15 cellular contexts compared by ENCODE assay signal in the genomic region with DNA sequence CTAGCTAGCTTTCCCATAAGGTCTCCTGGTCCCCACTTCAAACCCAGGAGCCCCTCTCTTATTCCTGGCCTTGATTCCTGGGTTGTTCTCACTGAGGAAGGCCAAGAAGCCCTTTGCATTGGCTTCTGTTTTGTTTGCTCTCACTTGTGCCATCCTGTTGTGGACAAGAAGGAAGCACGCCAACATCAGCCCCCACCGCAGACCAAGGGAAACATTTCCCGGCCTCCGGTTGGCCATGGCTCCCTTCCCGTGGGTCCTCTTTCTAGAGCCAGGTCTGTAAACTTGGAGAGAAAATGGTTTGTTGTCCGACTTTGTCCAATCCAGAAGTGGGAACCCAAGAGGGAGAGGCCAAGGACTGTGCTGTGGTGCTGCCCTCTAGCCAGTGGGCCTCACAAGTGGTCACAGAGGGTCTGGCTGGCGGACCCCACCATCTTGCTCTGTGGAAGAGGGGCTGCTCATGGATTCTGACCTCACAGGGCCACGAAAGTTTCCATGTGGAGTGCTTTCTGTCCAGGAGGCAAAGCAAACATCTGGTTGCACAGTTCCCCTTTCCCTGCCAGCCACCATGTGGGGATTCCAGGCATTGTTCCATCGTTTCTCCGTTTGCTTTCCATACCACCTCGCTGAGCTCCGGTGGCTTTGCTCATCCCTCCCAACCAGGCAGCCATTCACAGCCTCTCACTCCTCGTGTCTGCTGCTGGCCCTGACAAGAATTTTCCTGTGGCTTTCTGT. TPM values are rescaled to one million over a fixed set of nuclear protein-coding genes. Genes with fewer than 3 reads are reported as not detected.
DNase-seq lines count a peak whose midpoint lies in the region; TF ChIP-seq lines count a peak whose summit lies in the region.
"Had no signal": no experiment of that assay in that cellular context is flagged by ENCODE, and none has a peak within 500 bp of the region (broad histone marks: within the 10 kb centered on the region; RNA-seq: fewer than 3 reads in every experiment).

No MANE protein-coding gene starts in this region.

- WGBS in prostate gland, result 49% methylated on average over 13 of the region's 13 CpGs

- no peaks in the 10 kb centered on the region for H3K9me3 ChIP-seq in prostate gland
- H3K9me3 ChIP-seq: BLaER1 treated with 17β-estradiol and CSF1 and Interleukin-3, amounts not matched to agents 10 nM and 100 nM had no signal

- DNase-seq in AG10803 (ENCODE audit: low read depth) (peak; percentile 58), GM04504 (ENCODE audit: low read depth) (peak; percentile 9), fibroblast of peridontal ligament (ENCODE audit: extremely low read depth) (peak; percentile 36), prostate gland (ENCODE audit: low spot score) (peak; percentile 79), occipital lobe (lab: John Stamatoyannopoulos, UW) (no peak), HEK293T (ENCODE audit: extremely low spot score) (no peak)
- no peak for DNase-seq in activated CD8-positive, alpha-beta memory T cell treated with anti-CD3 and anti-CD28 coated beads, Interleukin-2, amount 50 U/mL, for 4 hours
- DNase-seq: ACHN, DMS 273 treated with DMSO at 0.1 percent for 48 hours, H9, NCI-H1436, NCI-H2029 treated with DMSO at 0.1 percent for 48 hours, NCI-H510A treated with DMSO at 0.1 percent for 48 hours, SHP77 had no signal

- H3K36me3 ChIP-seq in prostate gland, result no peaks in the 10 kb centered on the region
- H3K36me3 ChIP-seq: BLaER1 treated with 17β-estradiol and CSF1 and Interleukin-3, amounts not matched to agents 10 nM and 100 nM had no signal

- peak; percentile 38 for TF ChIP-seq CTCF in AG10803 (conservative IDR thresholded peaks at IDR 0.05; ENCODE audit: low read length)
- TF ChIP-seq CTCF in prostate gland (IDR thresholded peaks at IDR 0.05), result peak in 1 of 4 experiments; percentile 6

- POLR2A ChIA-PET in HEK293T (lab: Yijun Ruan, JAX), result no interaction called here

- H3K27me3 ChIP-seq in prostate gland (replicated peaks; ENCODE audit: insufficient read depth), result no peaks in the 10 kb centered on the region
- H3K27me3 ChIP-seq: BLaER1 treated with 17β-estradiol and CSF1 and Interleukin-3, amounts not matched to agents 10 nM and 100 nM had no signal

- CTCF ChIA-PET in HEK293T (lab: Yijun Ruan, JAX), result no interaction called here

- H3K4me1 ChIP-seq in prostate gland (replicated peaks), result peaks cover 14% of the 10 kb centered on the region

- intact Hi-C loops in prostate gland (cut with DNase I), result no loop called here

- peak overlapping the region in 1 of 2 donors; percentile 52 for H3K27ac ChIP-seq in prostate gland
- H3K27ac ChIP-seq: BLaER1 treated with 17β-estradiol and CSF1 and Interleukin-3, amounts not matched to agents 10 nM and 100 nM had no signal

- H3K4me3 ChIP-seq in AG10803 (ENCODE audit: low read length), result no peak overlapping the region
- H3K4me3 ChIP-seq in prostate gland, result no peak overlapping the region
- H3K4me3 ChIP-seq: BLaER1 treated with 17β-estradiol and CSF1 and Interleukin-3, amounts not matched to agents 10 nM and 100 nM had no signal

- no peak for TF ChIP-seq POLR2A in prostate gland (IDR thresholded peaks at IDR 0.05)

TF ChIP-seq in HEK293T, 16 proteins besides CTCF, POLR2A, EP300 and RAD21:
- TF ChIP-seq, protein P1, sequence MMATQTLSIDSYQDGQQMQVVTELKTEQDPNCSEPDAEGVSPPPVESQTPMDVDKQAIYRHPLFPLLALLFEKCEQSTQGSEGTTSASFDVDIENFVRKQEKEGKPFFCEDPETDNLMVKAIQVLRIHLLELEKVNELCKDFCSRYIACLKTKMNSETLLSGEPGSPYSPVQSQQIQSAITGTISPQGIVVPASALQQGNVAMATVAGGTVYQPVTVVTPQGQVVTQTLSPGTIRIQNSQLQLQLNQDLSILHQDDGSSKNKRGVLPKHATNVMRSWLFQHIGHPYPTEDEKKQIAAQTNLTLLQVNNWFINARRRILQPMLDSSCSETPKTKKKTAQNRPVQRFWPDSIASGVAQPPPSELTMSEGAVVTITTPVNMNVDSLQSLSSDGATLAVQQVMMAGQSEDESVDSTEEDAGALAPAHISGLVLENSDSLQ (IDR thresholded peaks at IDR 0.05), result no peak
- TF ChIP-seq FOXM1 (IDR thresholded peaks at IDR 0.05; ENCODE audit: borderline replicate concordance) (no peak), LEF1 (IDR thresholded peaks at IDR 0.05; ENCODE audit: borderline replicate concordance) (no peak), NFRKB (IDR thresholded peaks at IDR 0.05) (no peak), FOXA1 (IDR thresholded peaks at IDR 0.05) (no peak), ARNT (IDR thresholded peaks at IDR 0.05) (no peak), ELF4 (IDR thresholded peaks at IDR 0.05) (no peak), L3MBTL2 (conservative IDR thresholded peaks at IDR 0.05) (no peak), TARDBP (IDR thresholded peaks at IDR 0.05) (no peak), SP1 (IDR thresholded peaks at IDR 0.05) (no peak), SUZ12 (IDR thresholded peaks at IDR 0.05) (no peak), ZNF384 (IDR thresholded peaks at IDR 0.05) (no peak), CTBP1 (IDR thresholded peaks at IDR 0.05; ENCODE audit: borderline replicate concordance) (no peak), HDGF (IDR thresholded peaks at IDR 0.05; ENCODE audit: borderline replicate concordance) (no peak), BHLHE40 (IDR thresholded peaks at IDR 0.05; ENCODE audit: borderline replicate concordance) (no peak), FOXK2 (IDR thresholded peaks at IDR 0.05) (no peak)

RNA-seq across cellular contexts. Expression of gene TENT5C, which starts 18.9 kb away (rescaled TPM):
- total RNA-seq in prostate gland (10 to 100 TPM; 23.1 to 28.7 TPM), occipital lobe (4.7 TPM)

Comparison
In these comparisons a context has a peak if more than half of its experiments do, and no peak if none do; other contexts are left out.
1. DNase-seq: peak in AG10803 (single experiment), GM04504 (single experiment), fibroblast of peridontal ligament (single experiment) and prostate gland (single experiment); none in occipital lobe (single experiment), HEK293T (single experiment) and activated CD8-positive, alpha-beta memory T cell treated with anti-CD3 and anti-CD28 coated beads, Interleukin-2, amount 50 U/mL, for 4 hours (single experiment).